ENCODE assay signal across 21 cellular contexts in the genomic region with DNA sequence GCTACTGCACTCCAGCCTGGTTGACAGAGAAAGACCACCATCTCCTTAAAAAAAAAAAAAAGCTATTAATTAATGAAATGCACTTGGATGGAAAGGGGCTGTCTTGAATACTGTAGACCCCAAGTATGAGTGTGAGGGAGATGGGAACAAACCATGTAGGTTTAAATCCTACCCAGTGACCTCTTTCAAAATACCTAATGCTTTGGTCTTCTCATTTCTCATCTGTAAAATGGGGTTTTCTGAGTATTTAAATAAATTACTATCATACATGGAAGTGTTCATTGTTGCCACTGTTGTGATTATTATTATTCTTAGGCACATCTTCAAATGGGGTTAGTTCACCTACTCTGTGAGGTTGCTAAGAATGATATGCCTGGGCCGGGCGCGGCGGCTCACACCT. TPM values are rescaled to one million over a fixed set of nuclear protein-coding genes. Genes with fewer than 3 reads are reported as not detected.
DNase-seq lines count a peak whose midpoint lies in the region; ATAC-seq and TF ChIP-seq lines count a peak whose summit lies in the region.
"Had no signal": no experiment of that assay in that cellular context is flagged by ENCODE, and none has a peak within 500 bp of the region (broad histone marks: within the 10 kb centered on the region; RNA-seq: fewer than 3 reads in every experiment).

No MANE protein-coding gene starts in this region.

- no peaks in the 10 kb centered on the region for H3K4me1 Mint-ChIP-seq in activated naive CD4-positive, alpha-beta T cell treated with anti-CD3 and anti-CD28 coated beads, Interleukin-2, amount 10 ng/mL, durations not matched to agents 7 days and 5 days
- no peaks in the 10 kb centered on the region for H3K4me1 Mint-ChIP-seq in activated T-helper 17 cell treated with anti-CD3 and anti-CD28 coated beads, Interleukin-2, amount 50 U/mL, for 72 hours
- peaks cover 35 to 57% (median 53%) of the 10 kb centered on the region in 3 donors for H3K4me1 Mint-ChIP-seq in naive B cell
- H3K4me1 Mint-ChIP-seq: CD8-positive, alpha-beta memory T cell had no signal

- no peak for DNase-seq in activated naive CD4-positive, alpha-beta T cell treated with anti-CD3 and anti-CD28 coated beads, Interleukin-2, amount 10 ng/mL, durations not matched to agents 7 days and 5 days
- DNase-seq in activated naive CD4-positive, alpha-beta T cell treated with Interleukin-2 at 50 U/mL for 16 hours = no peak
- DNase-seq in naive B cell = no peak
- no peak for DNase-seq in medulla oblongata (ENCODE audit: extremely low spot score)
- no peak for DNase-seq in lower leg skin (ENCODE audit: low spot score in 2 of 2)
- DNase-seq: BE2C; CD4-positive, alpha-beta T cell; CD8-positive, alpha-beta memory T cell; DMS 273 treated with DMSO at 0.1 percent for 48 hours; DMS53; DMS79 treated with DMSO at 0.1 percent for 48 hours; GF-D8; GOT3 had no signal

- peak overlapping the region; percentile 42 for H3K27ac Mint-ChIP-seq in activated naive CD4-positive, alpha-beta T cell treated with anti-CD3 and anti-CD28 coated beads, Interleukin-2, amount 10 ng/mL, durations not matched to agents 7 days and 5 days
- peak overlapping the region; percentile 46 for H3K27ac Mint-ChIP-seq in activated T-helper 17 cell treated with anti-CD3 and anti-CD28 coated beads, Interleukin-2, amount 50 U/mL, for 72 hours
- peak overlapping the region in 5 of 6 donors; percentile 20 to 71 (median 38) for H3K27ac Mint-ChIP-seq in naive B cell
- H3K27ac Mint-ChIP-seq: CD4-positive, alpha-beta T cell had no signal

- 69 to 96% methylated on average over 4 of the region's 4 CpGs for WGBS in lower leg skin, 2 donors

- no peaks in the 10 kb centered on the region for H3K36me3 Mint-ChIP-seq in activated naive CD4-positive, alpha-beta T cell treated with anti-CD3 and anti-CD28 coated beads, Interleukin-2, amount 10 ng/mL, durations not matched to agents 7 days and 5 days
- no peaks in the 10 kb centered on the region for H3K36me3 Mint-ChIP-seq in activated T-helper 17 cell treated with anti-CD3 and anti-CD28 coated beads, Interleukin-2, amount 50 U/mL, for 72 hours (ENCODE audit: low read depth)
- peaks cover 9 to 19% of the 10 kb centered on the region in 2 donors for H3K36me3 Mint-ChIP-seq in naive B cell
- H3K36me3 Mint-ChIP-seq: CD14-positive monocyte had no signal

- peaks cover 7% of the 10 kb centered on the region for H3K27me3 Mint-ChIP-seq in activated naive CD4-positive, alpha-beta T cell treated with anti-CD3 and anti-CD28 coated beads, Interleukin-2, amount 10 ng/mL, durations not matched to agents 7 days and 5 days
- H3K27me3 Mint-ChIP-seq in activated T-helper 17 cell treated with anti-CD3 and anti-CD28 coated beads, Interleukin-2, amount 50 U/mL, for 72 hours = peaks cover 4% of the 10 kb centered on the region
- no peaks in the 10 kb centered on the region for H3K27me3 Mint-ChIP-seq in naive B cell
- H3K27me3 Mint-ChIP-seq: CD4-positive, alpha-beta T cell; CD8-positive, alpha-beta memory T cell had no signal

- intact Hi-C loops in lower leg skin (cut with DNase I; ENCODE audit: low total_unique reads) = no loop called here

- ATAC-seq in activated T-helper 17 cell treated with anti-CD3 and anti-CD28 coated beads, Interleukin-2, amount 50 U/mL, for 72 hours (replicated peaks) = no peak
- ATAC-seq in naive B cell (ENCODE audit: low read depth in 2 of 2) (no peak), HG02642 (IDR thresholded peaks at IDR 0.05; ENCODE audit: poor library complexity, unreplicated experiment) (no peak)

- no peaks in the 10 kb centered on the region for H3K9me3 Mint-ChIP-seq in activated naive CD4-positive, alpha-beta T cell treated with anti-CD3 and anti-CD28 coated beads, Interleukin-2, amount 10 ng/mL, durations not matched to agents 7 days and 5 days
- no peaks in the 10 kb centered on the region for H3K9me3 Mint-ChIP-seq in activated T-helper 17 cell treated with anti-CD3 and anti-CD28 coated beads, Interleukin-2, amount 50 U/mL, for 72 hours
- H3K9me3 Mint-ChIP-seq in naive B cell = no peaks in the 10 kb centered on the region
- H3K9me3 Mint-ChIP-seq: CD4-positive, alpha-beta T cell had no signal

- CTCF ChIA-PET in activated naive CD4-positive, alpha-beta T cell treated with anti-CD3 and anti-CD28 coated beads, Interleukin-2, amount 10 ng/mL, durations not matched to agents 7 days and 5 days (lab: Charles Lee) = no interaction called here

- H3K4me3 Mint-ChIP-seq in activated naive CD4-positive, alpha-beta T cell treated with anti-CD3 and anti-CD28 coated beads, Interleukin-2, amount 10 ng/mL, durations not matched to agents 7 days and 5 days = no peak overlapping the region
- no peak overlapping the region for H3K4me3 Mint-ChIP-seq in activated T-helper 17 cell treated with anti-CD3 and anti-CD28 coated beads, Interleukin-2, amount 50 U/mL, for 72 hours
- peak overlapping the region in 1 of 8 donors; percentile 30 for H3K4me3 Mint-ChIP-seq in naive B cell
- H3K4me3 Mint-ChIP-seq: CD14-positive monocyte; CD4-positive, alpha-beta T cell had no signal

- TF ChIP-seq CTCF in lower leg skin (IDR thresholded peaks at IDR 0.05) = no peak

- H3K4me3 ChIP-seq in lower leg skin (ENCODE audit: low read depth, poor library complexity, severe bottlenecking) = no peak overlapping the region
- H3K4me3 ChIP-seq: BLaER1 treated with 17β-estradiol and CSF1 and Interleukin-3, amounts not matched to agents 10 nM and 100 nM; HAP-1 had no signal

- no peak for TF ChIP-seq POLR2A in lower leg skin (IDR thresholded peaks at IDR 0.05)

RNA-seq across cellular contexts. Expression of a gene that starts 17.1 kb away (rescaled TPM):
- 1 to 10 TPM; 4.8 to 5.2 TPM for total RNA-seq in activated T-helper 17 cell treated with anti-CD3 and anti-CD28 coated beads, Interleukin-2, amount 50 U/mL, for 72 hours
- 1 to 10 TPM; 3.2 to 9.6 (median 7.2) TPM for polyA plus RNA-seq in naive B cell (ENCODE audit: low read depth in 6 of 6)
- 10 to 100 TPM; 11.6 to 23.5 (median 18.7) TPM for total RNA-seq in lower leg skin

RNA-seq across cellular contexts. Expression of a gene that starts 27.9 kb away (rescaled TPM):
- total RNA-seq in activated T-helper 17 cell treated with anti-CD3 and anti-CD28 coated beads, Interleukin-2, amount 50 U/mL, for 72 hours = under 1 TPM; 0.04 to 0.08 TPM
- polyA plus RNA-seq in naive B cell (ENCODE audit: low read depth in 6 of 6) = 10 to 100 TPM; 28.7 to 66.0 (median 47.1) TPM
- not detected for total RNA-seq in lower leg skin
- total RNA-seq: Daoy, G401 had no signal
- polyA plus RNA-seq: AG04450 had no signal

RNA-seq across cellular contexts. Expression of a gene that starts 60.0 kb away (rescaled TPM):
- 10 to 100 TPM; 26.3 to 82.1 TPM for total RNA-seq in activated T-helper 17 cell treated with anti-CD3 and anti-CD28 coated beads, Interleukin-2, amount 50 U/mL, for 72 hours
- 10 to 100 TPM; 16.0 to 42.2 (median 27.7) TPM for polyA plus RNA-seq in naive B cell (ENCODE audit: low read depth in 6 of 6)
- total RNA-seq in lower leg skin = 10 to 100 TPM; 30.9 to 44.9 (median 36.0) TPM
